Comparison of ENCODE assay signal across 8 cellular contexts in genomic region chr7:43906327-43907010, GRCh38. TPM values are rescaled to one million over a fixed set of nuclear protein-coding genes. Genes with fewer than 3 reads are reported as not detected.
DNase-seq lines count a peak whose midpoint lies in the region; ATAC-seq and TF ChIP-seq lines count a peak whose summit lies in the region.

TSS of gene URGCP (minus strand) at chr7:43906596. CDS start at chr7:43906575, 21 bp downstream.

- DNase-seq in DMS53 (lab: John Stamatoyannopoulos, UW) (peak; percentile 75), DMS53 treated with DMSO at 0.1 percent for 48 hours (lab: John Stamatoyannopoulos, UW; ENCODE audit: unreplicated experiment) (no peak), HFFc6 (no peak), NCI-H146 treated with DMSO at 0.1 percent for 48 hours (lab: John Stamatoyannopoulos, UW; ENCODE audit: unreplicated experiment) (peak; percentile 21), lower lobe of right lung (peak; percentile 70)
- DNase-seq in activated CD4-positive, alpha-beta T cell treated with anti-CD3 and anti-CD28 coated beads, Interleukin-2, amount 50 U/mL, for 48 hours, result peak; percentile 55 to 64
- DNase-seq in stimulated activated CD4-positive, alpha-beta T cell treated with anti-CD3 and anti-CD28 coated beads, TNF-alpha, amount 100 ng/mL, for 4 hours (ENCODE audit: low read depth in 3 of 3), result peak; percentile 13 to 44 (median 36)

- H3K27ac ChIP-seq in ectodermal cell (ENCODE audit: insufficient read depth, low read depth, low read length, poor library complexity, severe bottlenecking) (no peak within 1 kb of the TSS), lower lobe of right lung (peak within 1 kb of the TSS; percentile 84)

- no peaks in the 10 kb centered on the region for H3K27me3 Mint-ChIP-seq in HFFc6 (ENCODE audit: insufficient read depth)

- H3K27ac Mint-ChIP-seq in HFFc6, result peak within 1 kb of the TSS; percentile 98

- no peaks in the 10 kb centered on the region for H3K9me3 Mint-ChIP-seq in HFFc6

- H3K4me3 ChIP-seq in ectodermal cell (ENCODE audit: insufficient read depth, low read depth, low read length), result peak within 1 kb of the TSS; percentile 54
- H3K4me3 ChIP-seq in lower lobe of right lung, result peak within 1 kb of the TSS; percentile 78

- peaks cover 14% of the 10 kb centered on the region for H3K27me3 ChIP-seq in ectodermal cell (ENCODE audit: control insufficient read depth, insufficient read depth, low read length, poor library complexity, severe bottlenecking)
- H3K27me3 ChIP-seq in lower lobe of right lung (ENCODE audit: low read depth), result no peaks in the 10 kb centered on the region

- H3K4me1 Mint-ChIP-seq in HFFc6 (ENCODE audit: low read depth), result peaks cover 38% of the 10 kb centered on the region

- H3K36me3 ChIP-seq in ectodermal cell (ENCODE audit: control insufficient read depth, insufficient read depth, low read length) (no peaks in the 10 kb centered on the region), lower lobe of right lung (no peaks in the 10 kb centered on the region)

- H3K4me1 ChIP-seq in ectodermal cell (ENCODE audit: control insufficient read depth, insufficient read depth, low read length) (no peaks in the 10 kb centered on the region), lower lobe of right lung (peaks cover 28% of the 10 kb centered on the region)

- H3K36me3 Mint-ChIP-seq in HFFc6 (ENCODE audit: low read depth), result peaks cover 21% of the 10 kb centered on the region

- ATAC-seq in lower lobe of right lung, result peak; percentile 87 to 90

- WGBS in ectodermal cell, 2 experiments, result 0 to 1% methylated on average over 73 of the region's 74 CpGs

- intact Hi-C loops in lower lobe of right lung (cut with DNase I), result no loop called here

- no peaks in the 10 kb centered on the region for H3K9me3 ChIP-seq in ectodermal cell (ENCODE audit: control insufficient read depth, low read length)
- H3K9me3 ChIP-seq in lower lobe of right lung, result no peaks in the 10 kb centered on the region

- no peak for TF ChIP-seq CTCF in HFFc6 (IDR thresholded peaks at IDR 0.05)
- TF ChIP-seq CTCF in lower lobe of right lung (IDR thresholded peaks at IDR 0.05), result no peak

- H3K4me3 Mint-ChIP-seq in HFFc6, result peak within 1 kb of the TSS; percentile 97

RNA-seq across cellular contexts. Expression of gene URGCP, which starts in this region (rescaled TPM):
- total RNA-seq in HFFc6 (2021; fragmentation: NEBNext Ultra II Directional; extraction: Animal tissue kit (Norgen Biotek cat#: 25700)), result 10 to 100 TPM; 41.4 to 53.2 (median 43.2) TPM
- 12.8 TPM for polyA plus RNA-seq in ectodermal cell (2013, experiment 1 of 4)
- 12.5 TPM for polyA plus RNA-seq in ectodermal cell (2013, experiment 2 of 4)
- 7.3 TPM for polyA plus RNA-seq in ectodermal cell (2013, experiment 3 of 4)
- polyA plus RNA-seq in ectodermal cell (2013, experiment 4 of 4), result 11.9 TPM
- 26.1 TPM for total RNA-seq in lower lobe of right lung

Comparison
In these comparisons a context has a peak if more than half of its experiments do, and no peak if none do; other contexts are left out.
1. DNase-seq: peak in DMS53 (single experiment), NCI-H146 treated with DMSO at 0.1 percent for 48 hours (single experiment), activated CD4-positive, alpha-beta T cell treated with anti-CD3 and anti-CD28 coated beads, Interleukin-2, amount 50 U/mL, for 48 hours (2 of 2), lower lobe of right lung (single experiment) and stimulated activated CD4-positive, alpha-beta T cell treated with anti-CD3 and anti-CD28 coated beads, TNF-alpha, amount 100 ng/mL, for 4 hours (3 of 3); none in DMS53 treated with DMSO at 0.1 percent for 48 hours (single experiment) and HFFc6 (single experiment).